In the genomic region with DNA sequence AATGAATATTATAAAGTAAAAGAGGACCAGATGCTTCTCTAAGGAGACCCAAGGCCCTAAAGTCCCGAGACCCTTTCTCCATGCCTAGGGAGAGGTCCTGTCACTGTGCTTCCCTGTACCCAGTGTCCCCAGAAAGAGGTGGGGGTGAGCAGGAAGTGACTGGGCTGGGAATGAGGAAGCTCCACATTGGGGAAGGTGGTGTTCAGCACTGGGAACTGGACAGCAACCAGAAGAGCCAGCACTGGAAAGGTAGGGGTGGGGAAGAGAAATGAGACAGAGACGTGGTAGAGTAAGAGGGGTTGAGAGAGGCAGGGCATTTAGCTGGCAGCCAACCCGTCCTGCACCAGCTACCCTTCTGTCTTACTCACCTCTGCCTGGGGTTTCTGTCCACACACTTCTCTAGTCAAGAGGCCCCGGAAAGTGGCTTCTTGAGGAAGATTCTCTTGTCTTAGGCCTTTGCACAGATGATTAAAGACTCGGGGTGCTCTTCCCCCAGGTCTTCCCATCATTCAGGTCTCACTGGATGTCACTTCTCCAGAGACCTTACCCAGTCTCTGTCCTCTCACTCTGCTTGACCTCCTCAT, we compare ENCODE assay signal across 18 cellular contexts. TPM values are rescaled to one million over a fixed set of nuclear protein-coding genes. Genes with fewer than 3 reads are reported as not detected.
A peak's percentile ranks its signal among the peaks of the same experiment; 100 is the strongest.
DNase-seq lines count a peak whose midpoint lies in the region; ATAC-seq, FAIRE-seq and TF ChIP-seq lines count a peak whose summit lies in the region.
"Had no signal": no experiment of that assay in that cellular context is flagged by ENCODE, and none has a peak within 500 bp of the region (broad histone marks: within the 10 kb centered on the region; RNA-seq: fewer than 3 reads in every experiment).

No MANE protein-coding gene starts in this region.

- H3K4me2 ChIP-seq in GM12878 (ENCODE audit: control insufficient read depth, insufficient read depth) = no peak overlapping the region
- H3K4me2 ChIP-seq: KMS-11 had no signal

- H3K4me1 Mint-ChIP-seq in nephron progenitor cell = no peaks in the 10 kb centered on the region

- SMC1A ChIA-PET in GM12878 (lab: Charles Lee; ENCODE audit: uncharacterized antibody, unreplicated experiment) = no interaction called here

- TF ChIP-seq RAD21 in GM12878 (IDR thresholded peaks at IDR 0.05; ENCODE audit: insufficient read depth, low read depth, low read length) = no peak

- no peaks in the 10 kb centered on the region for H4K20me1 ChIP-seq in GM12878 (ENCODE audit: control insufficient read depth, insufficient read depth)

- RAD21 ChIA-PET in GM12878 (lab: Charles Lee; ENCODE audit: unreplicated experiment) = no interaction called here

- no peak for TF ChIP-seq EP300 in GM12878 (IDR thresholded peaks at IDR 0.05; ENCODE audit: borderline replicate concordance in 1 of 2, control insufficient read depth in 1 of 2, low read depth in 2 of 2, low read length in 2 of 2)

- H3K27ac Mint-ChIP-seq in nephron progenitor cell = no peak overlapping the region
- H3K27ac Mint-ChIP-seq: natural killer cell treated with Interleukin-12 subunit alpha and Interleukin-12 subunit beta and Interleukin-15 and Interleukin-18, amount 100 ng/mL, for 72 hours had no signal

- H3K9me3 Mint-ChIP-seq in nephron progenitor cell = no peaks in the 10 kb centered on the region
- H3K9me3 Mint-ChIP-seq: natural killer cell treated with Interleukin-12 subunit alpha and Interleukin-12 subunit beta and Interleukin-15 and Interleukin-18, amount 100 ng/mL, for 72 hours had no signal

- H3K27ac ChIP-seq in GM12878 (ENCODE audit: control insufficient read depth, insufficient read depth) = no peak overlapping the region
- H3K27ac ChIP-seq: KMS-11, suprapubic skin had no signal

- intact Hi-C loops in GM12878 (cut with micrococcal nuclease; ENCODE audit: unreplicated experiment) = no loop called here

- CTCF ChIA-PET in GM12878 (lab: Yijun Ruan, JAX) = no interaction called here

- TF ChIP-seq POLR2A in GM12878 (IDR thresholded peaks at IDR 0.05; ENCODE audit: low read depth, low read length) = no peak

- no peak overlapping the region for H3K4me3 Mint-ChIP-seq in nephron progenitor cell
- H3K4me3 Mint-ChIP-seq: natural killer cell treated with Interleukin-12 subunit alpha and Interleukin-12 subunit beta and Interleukin-15 and Interleukin-18, amount 100 ng/mL, for 72 hours had no signal

- no TSS peak for BruUV-seq in GM12878 (replicated peaks; lab: Mats Ljungman, UMichigan)

- in situ Hi-C loops in GM12878 (cut with MboI) = no loop called here

- 55% methylated on average over 5 of the region's 5 CpGs for WGBS in GM12878 (ENCODE audit: insufficient coverage, insufficient replicate concordance, low lambda C conversion rate, missing lambda C conversion rate)

- H2AFZ ChIP-seq in GM12878 (ENCODE audit: control insufficient read depth, low read depth, low read length) = no peak overlapping the region

- no peaks in the 10 kb centered on the region for H3K27me3 ChIP-seq in GM12878 (replicated peaks in 1 of 2; ENCODE audit: control insufficient read depth in 2 of 2, insufficient read depth in 2 of 2, low read length in 1 of 2)
- H3K27me3 ChIP-seq: suprapubic skin had no signal

- H3K4me3 ChIP-seq in GM12878 = no peak overlapping the region
- H3K4me3 ChIP-seq: suprapubic skin had no signal

- H3K79me2 ChIP-seq in GM12878 (ENCODE audit: control insufficient read depth, insufficient read depth, low read length) = no peaks in the 10 kb centered on the region

- TF ChIP-seq CTCF in GM12878 (IDR thresholded peaks at IDR 0.05 in 2 of 3, conservative IDR thresholded peaks at IDR 0.05 in 1 of 3; ENCODE audit: control insufficient read depth in 2 of 3, extremely low read depth in 1 of 3, insufficient read depth in 1 of 3, low read depth in 3 of 3, low read length in 3 of 3) = no peak
- TF ChIP-seq CTCF in nephron progenitor cell (IDR thresholded peaks at IDR 0.05) = no peak

- H3K27me3 Mint-ChIP-seq in nephron progenitor cell (ENCODE audit: low read depth, poor library complexity) = no peaks in the 10 kb centered on the region
- H3K27me3 Mint-ChIP-seq: natural killer cell treated with Interleukin-12 subunit alpha and Interleukin-12 subunit beta and Interleukin-15 and Interleukin-18, amount 100 ng/mL, for 72 hours had no signal

- no peak for ATAC-seq in GM12878
- ATAC-seq: natural killer cell treated with Interleukin-12 subunit alpha and Interleukin-12 subunit beta and Interleukin-15 and Interleukin-18, amount 100 ng/mL, for 72 hours had no signal

- peaks cover 18% of the 10 kb centered on the region for H3K36me3 Mint-ChIP-seq in nephron progenitor cell (ENCODE audit: low read depth)
- H3K36me3 Mint-ChIP-seq: natural killer cell treated with Interleukin-12 subunit alpha and Interleukin-12 subunit beta and Interleukin-15 and Interleukin-18, amount 100 ng/mL, for 72 hours had no signal

- H3K36me3 ChIP-seq in GM12878 (ENCODE audit: control insufficient read depth in 2 of 2, insufficient read depth in 2 of 2, low read length in 1 of 2) = peaks cover 0 to 17% of the 10 kb centered on the region in 2 experiments

- H3K4me1 ChIP-seq in GM12878 (ENCODE audit: control insufficient read depth, insufficient read depth, low read length) = no peaks in the 10 kb centered on the region
- H3K4me1 ChIP-seq: suprapubic skin had no signal

- DNase-seq in GF-D8 (lab: John Stamatoyannopoulos, UW) (peak; percentile 8), HTR-8/SVneo (ENCODE audit: insufficient read length, low spot score) (peak; percentile 30), GM12878 (ENCODE audit: low read depth, low spot score) (no peak), nephron progenitor cell (peak; percentile 48), kidney glomerular epithelial cell (lab: John Stamatoyannopoulos, UW) (no peak), NCI-H510A (lab: John Stamatoyannopoulos, UW) (no peak), SW 1271 (lab: John Stamatoyannopoulos, UW) (no peak)
- DNase-seq: Calu3, HCEC 1CT, T1000 had no signal

- POLR2A ChIA-PET in GM12878 (lab: Charles Lee) = no interaction called here

- no peak overlapping the region for H3K9ac ChIP-seq in GM12878 (ENCODE audit: control insufficient read depth, insufficient read depth, low read length)
- H3K9ac ChIP-seq: KMS-11 had no signal

- FAIRE-seq in HTR-8/SVneo (lab: Jason Lieb, UNC) = peak; percentile 9
- no peak for FAIRE-seq in GM12878 (lab: Jason Lieb, UNC)
- FAIRE-seq: GM12892, GM19239, islet of Langerhans, RCC 7860 had no signal

- H3K9me3 ChIP-seq in GM12878 (replicated peaks; ENCODE audit: control insufficient read depth, insufficient read depth, low read length) = no peaks in the 10 kb centered on the region
- H3K9me3 ChIP-seq: suprapubic skin had no signal

RNA-seq across cellular contexts. Expression of a gene that starts 12.2 kb away (rescaled TPM):
- total RNA-seq in GM12878 (2013; cell fraction: nucleolus; rRNA removed) = 5.5 and 6.0 TPM in 2 replicates
- total RNA-seq in GM12878 (2014; rRNA removed) (43.1 and 53.2 TPM in 2 replicates), GM12878 (2014; rRNA removed; fragmentation: Illumina TruSeq; extraction: Trizol) (29.8 and 34.1 TPM in 2 replicates), GM12878 (2021) (55.2 and 56.0 TPM in 2 replicates)
- polyA plus RNA-seq in GM12878 (2011; ENCODE audit: low read depth) = 12.3 TPM
- polyA plus RNA-seq in GM12878 (2011; rRNA removed) (8.5 and 19.5 TPM in 2 replicates), GM12878 (2014; fragmentation: Illumina TruSeq; extraction: Trizol) (6.6 and 30.6 TPM in 2 replicates), GM12878 (2014; fragmentation: Nextera tagmentation; extraction: Ambion mirVana) (10 to 100 TPM in 1 of 2 experiments, 1 to 10 TPM in 1; 4.7 to 10.6 TPM), GM12878 (2014; rRNA removed) (49.3 and 54.3 TPM in 2 replicates), GM12878 (2016; fragmentation: Nextera tagmentation; extraction: Ambion mirVana) (10 to 100 TPM; 83.1 to 91.5 TPM)
- 33.7 and 42.1 TPM in 2 replicates for polyA plus RNA-seq in GM12878 (2011; cell fraction: cytosol; rRNA removed)
- polyA plus RNA-seq in GM12878 (2011; cell fraction: nucleus; rRNA removed) = 37.6 and 55.8 TPM in 2 replicates
- 20.1 and 23.0 TPM in 2 replicates for polyA plus RNA-seq in GM12878 (2012)
- 17.0 and 28.4 TPM in 2 replicates for polyA minus RNA-seq in GM12878 (2011; rRNA and poly(A)+ RNA removed)
- polyA minus RNA-seq in GM12878 (2011; cell fraction: cytosol; rRNA and poly(A)+ RNA removed) = 12.2 and 13.9 TPM in 2 replicates
- 3.9 and 7.7 TPM in 2 replicates for polyA minus RNA-seq in GM12878 (2011; cell fraction: nucleus; rRNA and poly(A)+ RNA removed)

RNA-seq across cellular contexts. Expression of a gene that starts 12.7 kb away (rescaled TPM):
- 32.7 and 38.5 TPM in 2 replicates for total RNA-seq in GM12878 (2013; cell fraction: nucleolus; rRNA removed)
- total RNA-seq in GM12878 (2014; rRNA removed) (23.7 and 25.1 TPM in 2 replicates), GM12878 (2014; rRNA removed; fragmentation: Illumina TruSeq; extraction: Trizol) (13.6 and 16.0 TPM in 2 replicates), GM12878 (2021) (19.9 and 28.0 TPM in 2 replicates)
- polyA plus RNA-seq in GM12878 (2011; ENCODE audit: low read depth) = 11.2 TPM
- polyA plus RNA-seq in GM12878 (2011; rRNA removed) (12.9 and 20.5 TPM in 2 replicates), GM12878 (2014; fragmentation: Illumina TruSeq; extraction: Trizol) (7.8 and 20.0 TPM in 2 replicates), GM12878 (2014; fragmentation: Nextera tagmentation; extraction: Ambion mirVana) (1 to 10 TPM; 2.1 to 2.2 TPM), GM12878 (2014; rRNA removed) (31.2 and 35.5 TPM in 2 replicates), GM12878 (2016; fragmentation: Nextera tagmentation; extraction: Ambion mirVana) (10 to 100 TPM; 17.8 to 19.0 TPM)
- 22.3 and 29.9 TPM in 2 replicates for polyA plus RNA-seq in GM12878 (2011; cell fraction: cytosol; rRNA removed)
- 185 and 199 TPM in 2 replicates for polyA plus RNA-seq in GM12878 (2011; cell fraction: nucleus; rRNA removed)
- polyA plus RNA-seq in GM12878 (2012) = 22.7 and 23.8 TPM in 2 replicates
- polyA minus RNA-seq in GM12878 (2011; rRNA and poly(A)+ RNA removed) = 7.3 and 13.4 TPM in 2 replicates
- 6.7 and 8.5 TPM in 2 replicates for polyA minus RNA-seq in GM12878 (2011; cell fraction: cytosol; rRNA and poly(A)+ RNA removed)
- polyA minus RNA-seq in GM12878 (2011; cell fraction: nucleus; rRNA and poly(A)+ RNA removed) = 19.3 and 29.7 TPM in 2 replicates

RNA-seq across cellular contexts. Expression of a gene that starts 25.7 kb away (rescaled TPM):
- total RNA-seq in GM12878 (2013; cell fraction: nucleolus; rRNA removed) = not detected in 2 replicates
- total RNA-seq in GM12878 (2014; rRNA removed) = not detected in 2 replicates
- total RNA-seq in GM12878 (2014; rRNA removed; fragmentation: Illumina TruSeq; extraction: Trizol) = not detected in 2 replicates
- not detected in 2 replicates for total RNA-seq in GM12878 (2021)
- not detected for polyA plus RNA-seq in GM12878 (2011; ENCODE audit: low read depth)
- not detected in 2 replicates for polyA plus RNA-seq in GM12878 (2011; rRNA removed)
- polyA plus RNA-seq in GM12878 (2011; cell fraction: cytosol; rRNA removed) = not detected in 2 replicates
- 0.07 TPM in 1 of 2 replicates, not detected in the other for polyA plus RNA-seq in GM12878 (2011; cell fraction: nucleus; rRNA removed)
- polyA plus RNA-seq in GM12878 (2012) = 0.06 and 0.07 TPM in 2 replicates
- not detected in 2 replicates for polyA plus RNA-seq in GM12878 (2014; fragmentation: Illumina TruSeq; extraction: Trizol)
- not detected for polyA plus RNA-seq in GM12878 (2014; fragmentation: Nextera tagmentation; extraction: Ambion mirVana)
- not detected in 2 replicates for polyA plus RNA-seq in GM12878 (2014; rRNA removed)
- not detected for polyA plus RNA-seq in GM12878 (2016; fragmentation: Nextera tagmentation; extraction: Ambion mirVana)
- not detected in 2 replicates for polyA minus RNA-seq in GM12878 (2011; rRNA and poly(A)+ RNA removed)
- polyA minus RNA-seq in GM12878 (2011; cell fraction: cytosol; rRNA and poly(A)+ RNA removed) = not detected in 2 replicates
- polyA minus RNA-seq in GM12878 (2011; cell fraction: nucleus; rRNA and poly(A)+ RNA removed) = 0.19 TPM in 1 of 2 replicates, not detected in the other
- total RNA-seq: Calu3; natural killer cell treated with Interleukin-12 subunit alpha and Interleukin-12 subunit beta and Interleukin-15 and Interleukin-18, amount 100 ng/mL, for 72 hours; suprapubic skin had no signal

RNA-seq across cellular contexts. Expression of a gene that starts 26.4 kb away (rescaled TPM):
- total RNA-seq in GM12878 (2013; cell fraction: nucleolus; rRNA removed) = not detected in 2 replicates
- total RNA-seq in GM12878 (2014; rRNA removed) (not detected in 2 replicates), GM12878 (2014; rRNA removed; fragmentation: Illumina TruSeq; extraction: Trizol) (not detected in 2 replicates), GM12878 (2021) (not detected in 2 replicates)
- polyA plus RNA-seq in GM12878 (2011; ENCODE audit: low read depth) = not detected
- polyA plus RNA-seq in GM12878 (2011; rRNA removed) (not detected in 2 replicates), GM12878 (2014; fragmentation: Illumina TruSeq; extraction: Trizol) (not detected in 2 replicates), GM12878 (2014; fragmentation: Nextera tagmentation; extraction: Ambion mirVana) (not detected), GM12878 (2014; rRNA removed) (not detected in 2 replicates), GM12878 (2016; fragmentation: Nextera tagmentation; extraction: Ambion mirVana) (not detected)
- not detected in 2 replicates for polyA plus RNA-seq in GM12878 (2011; cell fraction: cytosol; rRNA removed)
- polyA plus RNA-seq in GM12878 (2011; cell fraction: nucleus; rRNA removed) = not detected in 2 replicates
- polyA plus RNA-seq in GM12878 (2012) = not detected in 2 replicates
- not detected in 2 replicates for polyA minus RNA-seq in GM12878 (2011; rRNA and poly(A)+ RNA removed)
- polyA minus RNA-seq in GM12878 (2011; cell fraction: cytosol; rRNA and poly(A)+ RNA removed) = not detected in 2 replicates
- polyA minus RNA-seq in GM12878 (2011; cell fraction: nucleus; rRNA and poly(A)+ RNA removed) = not detected in 2 replicates
- total RNA-seq: Calu3; natural killer cell treated with Interleukin-12 subunit alpha and Interleukin-12 subunit beta and Interleukin-15 and Interleukin-18, amount 100 ng/mL, for 72 hours; skeletal muscle tissue; suprapubic skin had no signal

RNA-seq across cellular contexts. Expression of a gene that starts 37.7 kb away (rescaled TPM):
- 7.2 and 8.2 TPM in 2 replicates for total RNA-seq in GM12878 (2013; cell fraction: nucleolus; rRNA removed)
- 10.7 and 11.5 TPM in 2 replicates for total RNA-seq in GM12878 (2014; rRNA removed)
- 4.2 and 4.7 TPM in 2 replicates for total RNA-seq in GM12878 (2014; rRNA removed; fragmentation: Illumina TruSeq; extraction: Trizol)
- total RNA-seq in GM12878 (2021) = 13.3 and 14.5 TPM in 2 replicates
- 4.1 TPM for polyA plus RNA-seq in GM12878 (2011; ENCODE audit: low read depth)
- 2.7 and 4.2 TPM in 2 replicates for polyA plus RNA-seq in GM12878 (2011; rRNA removed)
- 6.2 and 6.8 TPM in 2 replicates for polyA plus RNA-seq in GM12878 (2011; cell fraction: cytosol; rRNA removed)
- 21.4 and 24.7 TPM in 2 replicates for polyA plus RNA-seq in GM12878 (2011; cell fraction: nucleus; rRNA removed)
- 6.4 and 9.0 TPM in 2 replicates for polyA plus RNA-seq in GM12878 (2012)
- polyA plus RNA-seq in GM12878 (2014; fragmentation: Illumina TruSeq; extraction: Trizol) = 1.9 and 4.7 TPM in 2 replicates
- polyA plus RNA-seq in GM12878 (2014; fragmentation: Nextera tagmentation; extraction: Ambion mirVana) = under 1 TPM; 0.05 to 0.24 TPM
- 13.4 and 15.3 TPM in 2 replicates for polyA plus RNA-seq in GM12878 (2014; rRNA removed)
- polyA plus RNA-seq in GM12878 (2016; fragmentation: Nextera tagmentation; extraction: Ambion mirVana) = 1 to 10 TPM; 3.6 to 4.0 TPM
- 1.4 and 4.2 TPM in 2 replicates for polyA minus RNA-seq in GM12878 (2011; rRNA and poly(A)+ RNA removed)
- 0.94 and 3.1 TPM in 2 replicates for polyA minus RNA-seq in GM12878 (2011; cell fraction: cytosol; rRNA and poly(A)+ RNA removed)
- 2.2 and 2.5 TPM in 2 replicates for polyA minus RNA-seq in GM12878 (2011; cell fraction: nucleus; rRNA and poly(A)+ RNA removed)

Comparison
In these comparisons a context has a peak if more than half of its experiments do, and no peak if none do; other contexts are left out.
1. DNase-seq: peak in GF-D8 (single experiment), HTR-8/SVneo (single experiment) and nephron progenitor cell (single experiment); none in GM12878 (single experiment), kidney glomerular epithelial cell (single experiment), NCI-H510A (single experiment) and SW 1271 (0 of 2).